15 cellular contexts compared by ENCODE assay signal in the genomic region with DNA sequence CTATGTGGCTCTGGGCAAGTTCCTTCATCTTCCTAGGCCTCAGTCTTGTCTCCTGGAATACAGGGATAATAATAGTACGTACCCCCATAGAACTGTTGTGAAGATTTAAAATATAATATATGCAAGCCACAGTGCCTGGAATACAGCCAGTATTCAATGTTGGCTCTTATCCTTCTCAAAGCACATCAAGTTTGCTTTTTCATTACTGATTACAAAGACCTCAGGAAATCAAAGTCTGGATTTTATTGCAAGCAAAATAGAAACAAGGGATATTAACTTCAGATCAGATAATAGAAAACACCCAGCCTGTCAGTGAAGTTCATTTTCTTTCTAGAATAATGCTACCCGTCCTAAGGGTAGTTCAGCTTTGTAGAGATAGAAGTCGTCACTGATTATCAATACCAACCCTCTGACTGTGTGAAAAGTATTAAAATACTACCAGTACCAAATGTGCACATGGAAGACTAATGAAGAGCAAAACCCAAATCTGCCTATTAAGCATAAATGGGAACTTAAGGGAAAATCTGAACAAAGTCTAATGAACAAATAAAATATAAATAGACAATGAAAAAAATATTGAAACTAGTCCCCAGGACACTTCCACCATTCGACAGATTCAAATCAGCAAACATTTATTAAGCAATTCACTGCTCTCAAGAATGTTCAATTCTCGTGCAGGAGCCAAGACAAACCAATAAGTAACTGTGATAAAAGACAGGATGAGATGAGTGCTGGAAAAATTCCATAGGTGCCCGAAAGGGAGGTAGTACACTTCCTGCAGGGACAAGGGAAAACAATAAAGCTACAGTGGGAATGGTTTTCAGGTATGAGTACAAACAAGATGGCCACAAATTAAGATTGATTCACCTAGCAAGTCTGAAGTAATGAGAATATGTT.
"Had no signal": no experiment of that assay in that cellular context is flagged by ENCODE, and none has a peak within 500 bp of the region (broad histone marks: within the 10 kb centered on the region; RNA-seq: fewer than 3 reads in every experiment).

No MANE protein-coding gene starts in this region.

- DNase-seq: activated B cell treated with CpG ODN at 0.5 μM for 24 hours; activated CD4-positive, alpha-beta T cell treated with anti-CD3 and anti-CD28 coated beads, Interleukin-2, amount 50 U/mL, for 1 hour; activated effector memory CD4-positive, alpha-beta T cell treated with Interleukin-2 at 50 U/mL for 16 hours; amygdala; esophagus squamous epithelium; glutamatergic neuron; left ventricle myocardium superior; mesendoderm; retina; stimulated activated CD4-positive, alpha-beta T cell treated with anti-CD3 and anti-CD28 coated beads, Interleukin-4, amount 100 ng/mL, for 4 hours; stomach; T-helper 1 cell had no signal

- H3K4me1 ChIP-seq: parathyroid adenoma had no signal

- H3K36me3 ChIP-seq: esophagus squamous epithelium, stomach, thoracic aorta had no signal

- H3K27me3 ChIP-seq: esophagus squamous epithelium, stomach had no signal

- ATAC-seq: activated naive CD4-positive, alpha-beta T cell treated with anti-CD3 and anti-CD28 coated beads, Interleukin-2, amount 50 U/mL, for 72 hours; left ventricle myocardium superior had no signal

- H3K9me3 ChIP-seq: esophagus squamous epithelium, stomach, thoracic aorta had no signal

- H3K9ac ChIP-seq: parathyroid adenoma had no signal

- H3K27ac ChIP-seq: esophagus squamous epithelium, parathyroid adenoma, stomach, thoracic aorta had no signal

- H3K79me2 ChIP-seq: parathyroid adenoma had no signal

- H2AFZ ChIP-seq: parathyroid adenoma had no signal

- H3K4me3 ChIP-seq: esophagus squamous epithelium, stomach, thoracic aorta had no signal
